In genomic region chr10:73907841-73908517, GRCh38 we compare ENCODE assay signal across 10 cellular contexts. TPM values are rescaled to one million over a fixed set of nuclear protein-coding genes. Genes with fewer than 3 reads are reported as not detected.
DNase-seq lines count a peak whose midpoint lies in the region; ATAC-seq and TF ChIP-seq lines count a peak whose summit lies in the region.
"Had no signal": no experiment of that assay in that cellular context is flagged by ENCODE, and none has a peak within 500 bp of the region (broad histone marks: within the 10 kb centered on the region; RNA-seq: fewer than 3 reads in every experiment).

No MANE protein-coding gene starts in this region.

- H3K9me3 Mint-ChIP-seq in activated T-cell treated with anti-CD3 and anti-CD28 coated beads, Interleukin-2, amount 50 U/mL, for 4 hours, result no peaks in the 10 kb centered on the region
- H3K9me3 Mint-ChIP-seq in type B pancreatic cell, result no peaks in the 10 kb centered on the region

- H3K4me3 Mint-ChIP-seq in activated T-cell treated with anti-CD3 and anti-CD28 coated beads, Interleukin-2, amount 50 U/mL, for 4 hours, result peak overlapping the region; percentile 53
- H3K4me3 Mint-ChIP-seq in type B pancreatic cell, result peak overlapping the region; percentile 29

- no peaks in the 10 kb centered on the region for H3K9me3 ChIP-seq in adrenal gland (replicated peaks in 1 of 3)
- H3K9me3 ChIP-seq: SK-N-SH had no signal

- no peaks in the 10 kb centered on the region for H3K36me3 Mint-ChIP-seq in activated T-cell treated with anti-CD3 and anti-CD28 coated beads, Interleukin-2, amount 50 U/mL, for 4 hours (ENCODE audit: insufficient read depth)
- H3K36me3 Mint-ChIP-seq in type B pancreatic cell, result no peaks in the 10 kb centered on the region

- H3K27ac ChIP-seq in adrenal gland, result peak overlapping the region in 3 of 5 donors; percentile 56 to 86 (median 69)
- H3K27ac ChIP-seq: C4-2B had no signal

- intact Hi-C loops in adrenal gland (cut with DNase I), result no loop called here

- H3K27me3 Mint-ChIP-seq in activated T-cell treated with anti-CD3 and anti-CD28 coated beads, Interleukin-2, amount 50 U/mL, for 4 hours (ENCODE audit: low read depth), result peaks cover 31% of the 10 kb centered on the region
- peaks cover 44% of the 10 kb centered on the region for H3K27me3 Mint-ChIP-seq in type B pancreatic cell

- no peaks in the 10 kb centered on the region for H3K36me3 ChIP-seq in adrenal gland (replicated peaks in 1 of 2)

- H3K27ac Mint-ChIP-seq in type B pancreatic cell, result no peak overlapping the region

- no peak for TF ChIP-seq CTCF in adrenal gland (IDR thresholded peaks at IDR 0.05)
- no peak for TF ChIP-seq CTCF in type B pancreatic cell (conservative IDR thresholded peaks at IDR 0.05)

- TF ChIP-seq POLR2A in adrenal gland (IDR thresholded peaks at IDR 0.05), result no peak

- H3K27me3 ChIP-seq in adrenal gland, result peaks cover 3% of the 10 kb centered on the region

- no peak for DNase-seq in activated T-cell treated with anti-CD3 and anti-CD28 coated beads, Interleukin-2, amount 50 U/mL, for 4 hours
- no peak for DNase-seq in activated T-cell treated with anti-CD3 and anti-CD28 coated beads, Interleukin-2, amount 50 U/mL, for 1 hour
- DNase-seq in adrenal gland (peak in 6 of 7 donors; percentile 27 to 65 (median 56)), kidney glomerular epithelial cell (lab: John Stamatoyannopoulos, UW) (peak; percentile 8), type B pancreatic cell (ENCODE audit: extremely low spot score, unreplicated experiment) (no peak)
- DNase-seq: SK-N-SH had no signal

- no peak for ATAC-seq in activated T-cell treated with anti-CD3 and anti-CD28 coated beads, Interleukin-2, amount 50 U/mL, for 4 hours
- ATAC-seq in HG03175 (IDR thresholded peaks at IDR 0.05; ENCODE audit: unreplicated experiment) (no peak), HG03439 (IDR thresholded peaks at IDR 0.05; ENCODE audit: unreplicated experiment) (no peak), GM19463 (IDR thresholded peaks at IDR 0.05; ENCODE audit: unreplicated experiment) (no peak)

- 69 to 80% (median 71%) methylated on average over 6 of the region's 6 CpGs for WGBS in adrenal gland, 4 donors

- H3K4me3 ChIP-seq in adrenal gland, result no peak overlapping the region

- peaks cover 39% of the 10 kb centered on the region for H3K4me1 Mint-ChIP-seq in activated T-cell treated with anti-CD3 and anti-CD28 coated beads, Interleukin-2, amount 50 U/mL, for 4 hours (ENCODE audit: low read depth)
- H3K4me1 Mint-ChIP-seq in type B pancreatic cell (ENCODE audit: unreplicated experiment), result peaks cover 22% of the 10 kb centered on the region

- H3K4me1 ChIP-seq in adrenal gland (replicated peaks in 1 of 2), result peaks cover 0 to 23% of the 10 kb centered on the region in 2 donors

RNA-seq across cellular contexts. Expression of gene PLAU, which starts 3.0 kb away (rescaled TPM):
- total RNA-seq in activated T-cell treated with anti-CD3 and anti-CD28 coated beads, Interleukin-2, amount 50 U/mL, for 4 hours, result 1 to 10 TPM in 1 of 3 donors, under 1 TPM in 2; 0.82 to 1.1 (median 0.84) TPM
- total RNA-seq in adrenal gland, result 10 to 100 TPM in 2 of 8 donors, 1 to 10 TPM in 6; 2.2 to 10.6 (median 7.5) TPM
- polyA plus RNA-seq in adrenal gland, result 10 to 100 TPM in 1 of 3 donors, 1 to 10 TPM in 2; 2.6 to 19.4 (median 3.7) TPM
- total RNA-seq in type B pancreatic cell (ENCODE audit: low replicate concordance), result 3.5 and 5.5 TPM in 2 replicates

RNA-seq across cellular contexts. Expression of gene CAMK2G, which starts 33.6 kb away (rescaled TPM):
- 10 to 100 TPM; 14.5 to 20.7 (median 16.6) TPM for total RNA-seq in activated T-cell treated with anti-CD3 and anti-CD28 coated beads, Interleukin-2, amount 50 U/mL, for 4 hours
- total RNA-seq in adrenal gland (10 to 100 TPM; 12.7 to 27.3 (median 21.3) TPM), type B pancreatic cell (ENCODE audit: low replicate concordance) (24.9 and 27.5 TPM in 2 replicates)
- polyA plus RNA-seq in adrenal gland, result 10 to 100 TPM; 16.3 to 19.7 (median 19.7) TPM

Comparison
In these comparisons a context has a peak if more than half of its experiments do, and no peak if none do; other contexts are left out.
1. DNase-seq: peak in adrenal gland (6 of 7) and kidney glomerular epithelial cell (single experiment); none in activated T-cell treated with anti-CD3 and anti-CD28 coated beads, Interleukin-2, amount 50 U/mL, for 4 hours (single experiment), activated T-cell treated with anti-CD3 and anti-CD28 coated beads, Interleukin-2, amount 50 U/mL, for 1 hour (single experiment) and type B pancreatic cell (single experiment).